In genomic region chr5:108681079-108681921, GRCh38 we compare ENCODE assay signal across 8 cellular contexts.
A peak's percentile ranks its signal among the peaks of the same experiment; 100 is the strongest.
DNase-seq lines count a peak whose midpoint lies in the region; ATAC-seq, FAIRE-seq and TF ChIP-seq lines count a peak whose summit lies in the region.

No MANE protein-coding gene starts in this region.

- DNase-seq in A549 (ENCODE audit: low read depth in 1 of 2, low spot score in 1 of 2) (peak; percentile 43 to 76), GM03348 (ENCODE audit: low spot score) (peak; percentile 80), H4 (ENCODE audit: low spot score) (peak; percentile 88), SKM-1 (lab: John Stamatoyannopoulos, UW; ENCODE audit: unreplicated experiment) (peak; percentile 51), esophagus muscularis mucosa (ENCODE audit: extremely low spot score) (no peak), naive B cell (peak; percentile 45), GF-D8 (lab: John Stamatoyannopoulos, UW) (no peak)
- DNase-seq in Jurkat, Clone E6-1 (ENCODE audit: low read depth, low spot score) = peak; percentile 51

- ATAC-seq in A549 (peak; percentile 86 to 96; a peak in 5 of 6 replicates), naive B cell (ENCODE audit: low read depth in 2 of 2) (peak; percentile 72 to 87)

- H3K4me1 ChIP-seq in A549 (no peaks in the 10 kb centered on the region), esophagus muscularis mucosa (peaks cover 0 to 7% (median 4%) of the 10 kb centered on the region in 4 donors)

- TF ChIP-seq RAD21 in A549 (conservative IDR thresholded peaks at IDR 0.05 in 1 of 2, IDR thresholded peaks at IDR 0.05 in 1 of 2) = peak; percentile 85 to 89

- H3K27me3 Mint-ChIP-seq in naive B cell = no peaks in the 10 kb centered on the region

- TF ChIP-seq CTCF in A549 (IDR thresholded peaks at IDR 0.05) (peak; percentile 77), esophagus muscularis mucosa (IDR thresholded peaks at IDR 0.05) (peak; percentile 78 to 92 (median 87))

- H3K9me3 ChIP-seq in A549 (no peaks in the 10 kb centered on the region), esophagus muscularis mucosa (no peaks in the 10 kb centered on the region)

- POLR2A ChIA-PET in A549 (lab: Yijun Ruan, JAX) = interaction anchor here (0.8 to 1.3 kb wide), 2 partner anchors 47 to 67 kb away, joined by 3 to 4 read pairs; no protein-coding TSS in a partner anchor

- no peaks in the 10 kb centered on the region for H3K36me3 ChIP-seq in esophagus muscularis mucosa

- TF ChIP-seq POLR2A in A549 (IDR thresholded peaks at IDR 0.05; ENCODE audit: low read length) (no peak), esophagus muscularis mucosa (IDR thresholded peaks at IDR 0.05; ENCODE audit: low read depth) (no peak)

- no peak overlapping the region for H3K4me3 ChIP-seq in A549
- no peak overlapping the region for H3K4me3 ChIP-seq in Jurkat, Clone E6-1 (ENCODE audit: low read length)
- peak overlapping the region in 2 of 4 donors; percentile 36 to 42 for H3K4me3 ChIP-seq in esophagus muscularis mucosa

- H3K9me3 Mint-ChIP-seq in naive B cell = peaks cover 0 to 2% (median 0%) of the 10 kb centered on the region in 7 donors

- no peaks in the 10 kb centered on the region for H3K27me3 ChIP-seq in esophagus muscularis mucosa

- TF ChIP-seq EP300 in A549 (IDR thresholded peaks at IDR 0.05) (no peak), esophagus muscularis mucosa (IDR thresholded peaks at IDR 0.05) (no peak)

- H3K27ac ChIP-seq in A549 (peak overlapping the region; percentile 34 to 45; a peak in 1 of 6 replicates), esophagus muscularis mucosa (replicated peaks in 1 of 4) (peak overlapping the region; percentile 37 to 74 (median 65))

- CTCF ChIA-PET in A549 (lab: Yijun Ruan, JAX) = interaction anchor here (0.6 to 1.9 kb wide), 16 partner anchors 10 to 1781 kb away, joined by 3 to 11 read pairs (median 4); no protein-coding TSS in a partner anchor

- peak; percentile 91 for FAIRE-seq in A549 (lab: Jason Lieb, UNC)

- peak overlapping the region in 2 of 8 donors; percentile 16 to 66 for H3K4me3 Mint-ChIP-seq in naive B cell

- no peak overlapping the region for H3K27ac Mint-ChIP-seq in naive B cell

- 20% methylated on average over 5 of the region's 5 CpGs for WGBS in A549 (ENCODE audit: missing lambda C conversion rate)
- WGBS in esophagus muscularis mucosa = 14% methylated on average over 5 of the region's 5 CpGs

- H3K36me3 Mint-ChIP-seq in naive B cell = no peaks in the 10 kb centered on the region

- peaks cover 0 to 18% (median 18%) of the 10 kb centered on the region in 3 donors for H3K4me1 Mint-ChIP-seq in naive B cell

- intact Hi-C loops in esophagus muscularis mucosa (cut with DNase I) = loop anchor here (5.0 kb wide), 2 partner anchors 46 to 66 kb away; partner anchors contain the start of gene FER

- peak overlapping the region; percentile 35; the same call in 2 of the 3 replicates for H3K4me2 ChIP-seq in A549

TF ChIP-seq in A549, 52 proteins besides CTCF, POLR2A, EP300 and RAD21:
- TF ChIP-seq HOXA7 (CRISPR knock-in tag; IDR thresholded peaks at IDR 0.05) = no peak
- TF ChIP-seq SMC3 (IDR thresholded peaks at IDR 0.05) = peak; percentile 80
- peak; percentile 47 for TF ChIP-seq MAFK (IDR thresholded peaks at IDR 0.05; ENCODE audit: partially characterized antibody)

Comparison
In these comparisons a context has a peak if more than half of its experiments do, and no peak if none do; other contexts are left out.
1. DNase-seq: peak in A549 (2 of 2), GM03348 (single experiment), H4 (single experiment), Jurkat, Clone E6-1 (single experiment), SKM-1 (single experiment) and naive B cell (single experiment); none in esophagus muscularis mucosa (single experiment) and GF-D8 (single experiment).